ENCODE assay signal across 21 cellular contexts in genomic region chr2:126715576-126716406, GRCh38. TPM values are rescaled to one million over a fixed set of nuclear protein-coding genes. Genes with fewer than 3 reads are reported as not detected.
DNase-seq lines count a peak whose midpoint lies in the region; ATAC-seq, FAIRE-seq and TF ChIP-seq lines count a peak whose summit lies in the region.
"Had no signal": no experiment of that assay in that cellular context is flagged by ENCODE, and none has a peak within 500 bp of the region (broad histone marks: within the 10 kb centered on the region; RNA-seq: fewer than 3 reads in every experiment).

No MANE protein-coding gene starts in this region.

- CTCF ChIA-PET in activated CD8-positive, alpha-beta T cell treated with anti-CD3 and anti-CD28 coated beads, Interleukin-2, amount 10 ng/mL, durations not matched to agents 7 days and 5 days (lab: Charles Lee): no interaction called here
- CTCF ChIA-PET in activated CD8-positive, alpha-beta T cell treated with anti-CD3 and anti-CD28 coated beads for 36 hours (lab: Charles Lee): no interaction called here

- no peak overlapping the region for H3K4me3 ChIP-seq in bronchial epithelial cell (ENCODE audit: low read depth, low read length)
- H3K4me3 ChIP-seq in esophagus muscularis mucosa: no peak overlapping the region
- H3K4me3 ChIP-seq: A549, GM23248, HAP-1 had no signal

- H3K27me3 Mint-ChIP-seq in activated CD8-positive, alpha-beta T cell treated with anti-CD3 and anti-CD28 coated beads, Interleukin-2, amount 10 ng/mL, durations not matched to agents 7 days and 5 days (ENCODE audit: low read depth): no peaks in the 10 kb centered on the region
- no peaks in the 10 kb centered on the region for H3K27me3 Mint-ChIP-seq in activated CD8-positive, alpha-beta T cell treated with anti-CD3 and anti-CD28 coated beads for 36 hours
- H3K27me3 Mint-ChIP-seq: CD4-positive, alpha-beta T cell had no signal

- H3K27ac ChIP-seq in esophagus muscularis mucosa (replicated peaks in 1 of 4): no peak overlapping the region
- H3K27ac ChIP-seq: 22Rv1, A549, C4-2B, GM23248 had no signal

- ATAC-seq in activated CD8-positive, alpha-beta T cell treated with anti-CD3 and anti-CD28 coated beads, Interleukin-2, amount 10 ng/mL, durations not matched to agents 7 days and 5 days: no peak
- ATAC-seq in activated CD8-positive, alpha-beta T cell treated with anti-CD3 and anti-CD28 coated beads for 36 hours: no peak
- ATAC-seq: A549 had no signal

- no peak for TF ChIP-seq CTCF in activated CD8-positive, alpha-beta T cell treated with anti-CD3 and anti-CD28 coated beads for 36 hours (IDR thresholded peaks at IDR 0.05)
- no peak for TF ChIP-seq CTCF in bronchial epithelial cell (IDR thresholded peaks at IDR 0.05; ENCODE audit: insufficient read depth, low read length, severe bottlenecking)
- TF ChIP-seq CTCF in esophagus muscularis mucosa (IDR thresholded peaks at IDR 0.05): no peak

- FAIRE-seq in bronchial epithelial cell (lab: Jason Lieb, UNC): peak; percentile 40
- FAIRE-seq: A549, D721Med, G401.6, GM12892, GM18507 had no signal

- no peaks in the 10 kb centered on the region for H3K9me3 Mint-ChIP-seq in activated CD8-positive, alpha-beta T cell treated with anti-CD3 and anti-CD28 coated beads, Interleukin-2, amount 10 ng/mL, durations not matched to agents 7 days and 5 days (ENCODE audit: insufficient read depth)
- H3K9me3 Mint-ChIP-seq in activated CD8-positive, alpha-beta T cell treated with anti-CD3 and anti-CD28 coated beads for 36 hours: no peaks in the 10 kb centered on the region
- H3K9me3 Mint-ChIP-seq: CD4-positive, alpha-beta T cell had no signal

- H3K36me3 ChIP-seq in bronchial epithelial cell (ENCODE audit: control insufficient read depth, insufficient read depth, low read length) (no peaks in the 10 kb centered on the region), esophagus muscularis mucosa (no peaks in the 10 kb centered on the region)
- H3K36me3 ChIP-seq: HAP-1 had no signal

- 75% methylated on average over 5 of the region's 5 CpGs for WGBS in esophagus muscularis mucosa

- POLR2A ChIA-PET in activated CD8-positive, alpha-beta T cell treated with anti-CD3 and anti-CD28 coated beads, Interleukin-2, amount 10 ng/mL, durations not matched to agents 7 days and 5 days (lab: Charles Lee): no interaction called here
- POLR2A ChIA-PET in activated CD8-positive, alpha-beta T cell treated with anti-CD3 and anti-CD28 coated beads for 36 hours (lab: Charles Lee): no interaction called here

- no peaks in the 10 kb centered on the region for H3K4me1 Mint-ChIP-seq in activated CD8-positive, alpha-beta T cell treated with anti-CD3 and anti-CD28 coated beads, Interleukin-2, amount 10 ng/mL, durations not matched to agents 7 days and 5 days (ENCODE audit: low read depth)
- H3K4me1 Mint-ChIP-seq in activated CD8-positive, alpha-beta T cell treated with anti-CD3 and anti-CD28 coated beads for 36 hours (ENCODE audit: low read depth): no peaks in the 10 kb centered on the region

- no peak for TF ChIP-seq POLR2A in esophagus muscularis mucosa (IDR thresholded peaks at IDR 0.05; ENCODE audit: low read depth)

- intact Hi-C loops in activated CD8-positive, alpha-beta T cell treated with anti-CD3 and anti-CD28 coated beads for 36 hours (cut with micrococcal nuclease): no loop called here
- intact Hi-C loops in esophagus muscularis mucosa (cut with DNase I): no loop called here

- H3K4me1 ChIP-seq in esophagus muscularis mucosa: peaks cover 0 to 17% (median 3%) of the 10 kb centered on the region in 4 donors
- H3K4me1 ChIP-seq: A549, Caco-2, HAP-1 had no signal

- H3K9me3 ChIP-seq in esophagus muscularis mucosa: no peaks in the 10 kb centered on the region
- H3K9me3 ChIP-seq: A549, Caco-2, HAP-1 had no signal

- H3K4me3 Mint-ChIP-seq in activated CD8-positive, alpha-beta T cell treated with anti-CD3 and anti-CD28 coated beads, Interleukin-2, amount 10 ng/mL, durations not matched to agents 7 days and 5 days: no peak overlapping the region
- H3K4me3 Mint-ChIP-seq in activated CD8-positive, alpha-beta T cell treated with anti-CD3 and anti-CD28 coated beads for 36 hours: no peak overlapping the region
- H3K4me3 Mint-ChIP-seq: CD4-positive, alpha-beta T cell had no signal

- no peak for TF ChIP-seq EP300 in esophagus muscularis mucosa (IDR thresholded peaks at IDR 0.05)

- H3K27ac Mint-ChIP-seq in activated CD8-positive, alpha-beta T cell treated with anti-CD3 and anti-CD28 coated beads, Interleukin-2, amount 10 ng/mL, durations not matched to agents 7 days and 5 days: no peak overlapping the region
- no peak overlapping the region for H3K27ac Mint-ChIP-seq in activated CD8-positive, alpha-beta T cell treated with anti-CD3 and anti-CD28 coated beads for 36 hours
- H3K27ac Mint-ChIP-seq: CD4-positive, alpha-beta T cell had no signal

- H3K27me3 ChIP-seq in bronchial epithelial cell (ENCODE audit: control insufficient read depth, insufficient read depth, low read length) (no peaks in the 10 kb centered on the region), esophagus muscularis mucosa (no peaks in the 10 kb centered on the region)

- peak; percentile 11 for DNase-seq in activated CD8-positive, alpha-beta T cell treated with anti-CD3 and anti-CD28 coated beads, Interleukin-2, amount 10 ng/mL, durations not matched to agents 7 days and 5 days
- DNase-seq in activated CD8-positive, alpha-beta T cell treated with anti-CD3 and anti-CD28 coated beads for 36 hours: no peak
- DNase-seq in bronchial epithelial cell (ENCODE audit: low read depth) (no peak), esophagus muscularis mucosa (ENCODE audit: extremely low spot score) (peak; percentile 53), putamen (ENCODE audit: low spot score) (peak; percentile 54), T-helper 9 cell (no peak), ureter (ENCODE audit: low spot score) (no peak)
- no peak for DNase-seq in activated naive CD4-positive, alpha-beta T cell treated with anti-CD3 and anti-CD28 coated beads, Interleukin-2, amount 50 U/mL, for 16 hours
- DNase-seq: AML-193; Caco-2; CD4-positive, alpha-beta T cell; GM23248 had no signal

- no peaks in the 10 kb centered on the region for H3K36me3 Mint-ChIP-seq in activated CD8-positive, alpha-beta T cell treated with anti-CD3 and anti-CD28 coated beads, Interleukin-2, amount 10 ng/mL, durations not matched to agents 7 days and 5 days (ENCODE audit: low read depth)
- H3K36me3 Mint-ChIP-seq in activated CD8-positive, alpha-beta T cell treated with anti-CD3 and anti-CD28 coated beads for 36 hours (ENCODE audit: low read depth): no peaks in the 10 kb centered on the region

RNA-seq across cellular contexts. Expression of gene GYPC, which starts 59.8 kb away (rescaled TPM):
- 100 to 1,000 TPM; 163 to 168 TPM for total RNA-seq in activated CD8-positive, alpha-beta T cell treated with anti-CD3 and anti-CD28 coated beads, Interleukin-2, amount 10 ng/mL, durations not matched to agents 7 days and 5 days
- total RNA-seq in activated CD8-positive, alpha-beta T cell treated with anti-CD3 and anti-CD28 coated beads for 36 hours: 100 to 1,000 TPM; 172 to 173 TPM
- total RNA-seq in bronchial epithelial cell (0.51 and 0.53 TPM in 2 replicates), esophagus muscularis mucosa (100 to 1,000 TPM; 119 to 197 (median 167) TPM), ureter (30.1 TPM)
- total RNA-seq: Caco-2, HT-29 had no signal

Comparison
In these comparisons a context has a peak if more than half of its experiments do, and no peak if none do; other contexts are left out.
1. DNase-seq: peak in activated CD8-positive, alpha-beta T cell treated with anti-CD3 and anti-CD28 coated beads, Interleukin-2, amount 10 ng/mL, durations not matched to agents 7 days and 5 days (single experiment), esophagus muscularis mucosa (single experiment) and putamen (single experiment); none in activated CD8-positive, alpha-beta T cell treated with anti-CD3 and anti-CD28 coated beads for 36 hours (single experiment), bronchial epithelial cell (single experiment), T-helper 9 cell (single experiment), activated naive CD4-positive, alpha-beta T cell treated with anti-CD3 and anti-CD28 coated beads, Interleukin-2, amount 50 U/mL, for 16 hours (single experiment) and ureter (single experiment).
2. RNA of gene GYPC, which starts 59.8 kb away (total RNA-seq): 172 to 173 TPM in activated CD8-positive, alpha-beta T cell treated with anti-CD3 and anti-CD28 coated beads for 36 hours, 119 to 197 TPM in esophagus muscularis mucosa, 163 to 168 TPM in activated CD8-positive, alpha-beta T cell treated with anti-CD3 and anti-CD28 coated beads, Interleukin-2, amount 10 ng/mL, durations not matched to agents 7 days and 5 days and 30.1 TPM in ureter (single experiment); 0.51 to 0.53 TPM in bronchial epithelial cell; every median in the first group is over 10 times any median in the second.